Comparison of ENCODE assay signal across 18 cellular contexts in the genomic region with DNA sequence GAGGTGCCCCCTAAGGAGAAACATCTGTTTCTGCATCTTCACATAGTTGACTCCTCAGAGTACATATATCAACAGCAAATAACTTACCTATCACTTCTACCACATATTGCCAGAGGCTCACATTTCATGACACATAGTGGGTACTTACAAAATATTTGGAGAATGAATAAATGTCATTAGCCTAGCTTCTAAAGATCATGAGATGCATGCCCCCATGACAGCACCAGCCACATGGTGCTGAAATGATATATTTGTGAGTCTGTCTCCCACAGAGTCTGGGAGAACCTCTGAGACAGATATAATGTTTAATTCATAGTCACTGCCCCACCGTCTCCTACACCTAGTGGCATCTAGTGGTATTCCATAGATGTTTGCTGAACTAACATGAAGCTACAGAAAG.
DNase-seq lines count a peak whose midpoint lies in the region; ATAC-seq, FAIRE-seq and TF ChIP-seq lines count a peak whose summit lies in the region.
"Had no signal": no experiment of that assay in that cellular context is flagged by ENCODE, and none has a peak within 500 bp of the region (broad histone marks: within the 10 kb centered on the region; RNA-seq: fewer than 3 reads in every experiment).

No MANE protein-coding gene starts in this region.

- DNase-seq in EH (ENCODE audit: low read depth): peak; percentile 3
- peak; percentile 75 for DNase-seq in NCI-H69 (lab: John Stamatoyannopoulos, UW)
- DNase-seq in GM12878 (ENCODE audit: low read depth, low spot score): no peak
- DNase-seq in progenitor cell of endocrine pancreas (ENCODE audit: low spot score, unreplicated experiment): no peak
- DNase-seq in urothelium cell line (ENCODE audit: low spot score): no peak
- DNase-seq in activated T-cell treated with anti-CD3 and anti-CD28 coated beads, Interleukin-2, amount 50 U/mL, for 24 hours: no peak
- DNase-seq: AML-193; CD4-positive, alpha-beta T cell; GM23248; NCI-H1092; NCI-H2107; NCI-H226; NCI-H526 treated with DMSO at 0.1 percent for 48 hours; SHP77 had no signal

- no peak overlapping the region for H3K4me3 Mint-ChIP-seq in progenitor cell of endocrine pancreas (ENCODE audit: low read depth)
- H3K4me3 Mint-ChIP-seq in activated T-cell treated with anti-CD3 and anti-CD28 coated beads, Interleukin-2, amount 50 U/mL, for 24 hours: no peak overlapping the region
- H3K4me3 Mint-ChIP-seq: CD4-positive, alpha-beta T cell had no signal

- no peak overlapping the region for H3K9ac ChIP-seq in GM12878 (ENCODE audit: control insufficient read depth, insufficient read depth, low read length)
- H3K9ac ChIP-seq: GM23248 had no signal

- H3K4me1 ChIP-seq in GM12878 (ENCODE audit: control insufficient read depth, insufficient read depth, low read length): no peaks in the 10 kb centered on the region

- no peak for TF ChIP-seq POLR2A in GM12878 (IDR thresholded peaks at IDR 0.05; ENCODE audit: low read depth, low read length)

- SMC1A ChIA-PET in GM12878 (lab: Charles Lee; ENCODE audit: uncharacterized antibody, unreplicated experiment): interaction anchor here (0.9 kb wide), 1 partner anchor 52 kb away, joined by 3 read pairs; no protein-coding TSS in a partner anchor

- peaks cover 6% of the 10 kb centered on the region for H3K9me3 Mint-ChIP-seq in progenitor cell of endocrine pancreas (ENCODE audit: low read depth)
- peaks cover under 1% of the 10 kb centered on the region for H3K9me3 Mint-ChIP-seq in activated T-cell treated with anti-CD3 and anti-CD28 coated beads, Interleukin-2, amount 50 U/mL, for 24 hours

- 15% methylated on average over 1 of the region's 1 CpG for WGBS in GM12878 (ENCODE audit: insufficient coverage, insufficient replicate concordance, low lambda C conversion rate, missing lambda C conversion rate)

- no peaks in the 10 kb centered on the region for H3K79me2 ChIP-seq in GM12878 (ENCODE audit: control insufficient read depth, insufficient read depth, low read length)

- no peaks in the 10 kb centered on the region for H4K20me1 ChIP-seq in GM12878 (ENCODE audit: control insufficient read depth, insufficient read depth)

- H3K9me3 ChIP-seq in GM12878 (replicated peaks; ENCODE audit: control insufficient read depth, insufficient read depth, low read length): no peaks in the 10 kb centered on the region

- ATAC-seq in GM12878 (0 out of 3 replicates have a peak, but pooled peaks have one; percentile 18), HG03342 (IDR thresholded peaks at IDR 0.05; ENCODE audit: unreplicated experiment) (no peak)
- ATAC-seq: K562 had no signal

- H3K4me1 Mint-ChIP-seq in progenitor cell of endocrine pancreas (ENCODE audit: low read depth): no peaks in the 10 kb centered on the region
- H3K4me1 Mint-ChIP-seq in activated T-cell treated with anti-CD3 and anti-CD28 coated beads, Interleukin-2, amount 50 U/mL, for 24 hours (ENCODE audit: low read depth): no peaks in the 10 kb centered on the region

- no peaks in the 10 kb centered on the region for H3K27me3 Mint-ChIP-seq in progenitor cell of endocrine pancreas
- no peaks in the 10 kb centered on the region for H3K27me3 Mint-ChIP-seq in activated T-cell treated with anti-CD3 and anti-CD28 coated beads, Interleukin-2, amount 50 U/mL, for 24 hours
- H3K27me3 Mint-ChIP-seq: CD4-positive, alpha-beta T cell had no signal

- no peak for FAIRE-seq in GM12878 (lab: Jason Lieb, UNC)
- no peak for FAIRE-seq in urothelium cell line (lab: Jason Lieb, UNC)
- FAIRE-seq: GM12892, GM19239, K562 had no signal

- no peaks in the 10 kb centered on the region for H3K36me3 ChIP-seq in GM12878 (ENCODE audit: control insufficient read depth in 2 of 2, insufficient read depth in 2 of 2, low read length in 1 of 2)

- TF ChIP-seq CTCF in GM12878 (IDR thresholded peaks at IDR 0.05 in 2 of 3, conservative IDR thresholded peaks at IDR 0.05 in 1 of 3; ENCODE audit: control insufficient read depth in 2 of 3, extremely low read depth in 1 of 3, insufficient read depth in 1 of 3, low read depth in 3 of 3, low read length in 3 of 3) (0 out of 6 replicates have a peak, but pooled peaks of 1 of the 3 experiments have one; percentile 4), progenitor cell of endocrine pancreas (IDR thresholded peaks at IDR 0.05; ENCODE audit: unreplicated experiment) (peak; percentile 13)

- POLR2A ChIA-PET in GM12878 (lab: Charles Lee): no interaction called here

- BruUV-seq in GM12878 (replicated peaks; lab: Mats Ljungman, UMichigan): no TSS peak

- no peak for TF ChIP-seq RAD21 in GM12878 (IDR thresholded peaks at IDR 0.05; ENCODE audit: insufficient read depth, low read depth, low read length)

- H3K4me2 ChIP-seq in GM12878 (ENCODE audit: control insufficient read depth, insufficient read depth): no peak overlapping the region

- intact Hi-C loops in GM12878 (cut with micrococcal nuclease; ENCODE audit: unreplicated experiment): no loop called here

- no peak overlapping the region for H3K27ac ChIP-seq in GM12878 (ENCODE audit: control insufficient read depth, insufficient read depth)
- H3K27ac ChIP-seq: GM23248 had no signal

- no peaks in the 10 kb centered on the region for H3K36me3 Mint-ChIP-seq in progenitor cell of endocrine pancreas (ENCODE audit: insufficient read depth)
- H3K36me3 Mint-ChIP-seq in activated T-cell treated with anti-CD3 and anti-CD28 coated beads, Interleukin-2, amount 50 U/mL, for 24 hours (ENCODE audit: low read depth): no peaks in the 10 kb centered on the region

- no peak overlapping the region for H2AFZ ChIP-seq in GM12878 (ENCODE audit: control insufficient read depth, low read depth, low read length)
- H2AFZ ChIP-seq: GM23248 had no signal

- RAD21 ChIA-PET in GM12878 (lab: Charles Lee; ENCODE audit: unreplicated experiment): no interaction called here

- no peak for TF ChIP-seq EP300 in GM12878 (IDR thresholded peaks at IDR 0.05; ENCODE audit: borderline replicate concordance in 1 of 2, control insufficient read depth in 1 of 2, low read depth in 2 of 2, low read length in 2 of 2)

- H3K27me3 ChIP-seq in GM12878 (replicated peaks in 1 of 2; ENCODE audit: control insufficient read depth in 2 of 2, insufficient read depth in 2 of 2, low read length in 1 of 2): no peaks in the 10 kb centered on the region

- no peak overlapping the region for H3K27ac Mint-ChIP-seq in progenitor cell of endocrine pancreas
- H3K27ac Mint-ChIP-seq in activated T-cell treated with anti-CD3 and anti-CD28 coated beads, Interleukin-2, amount 50 U/mL, for 24 hours: no peak overlapping the region
- H3K27ac Mint-ChIP-seq: CD4-positive, alpha-beta T cell had no signal

- no peak overlapping the region for H3K4me3 ChIP-seq in GM12878
- H3K4me3 ChIP-seq: GM23248, K562 had no signal

- in situ Hi-C loops in GM12878 (cut with MboI): no loop called here

- CTCF ChIA-PET in GM12878 (lab: Yijun Ruan, JAX): interaction anchor here (0.7 kb wide), 1 partner anchor 239 kb away, joined by 3 read pairs; no protein-coding TSS in a partner anchor

TF ChIP-seq in GM12878, 131 proteins besides CTCF, POLR2A, EP300 and RAD21:
- TF ChIP-seq IKZF1 (conservative IDR thresholded peaks at IDR 0.05): no peak
- TF ChIP-seq SP1 (IDR thresholded peaks at IDR 0.05; ENCODE audit: low read depth, low read length): no peak
- TF ChIP-seq TCF12 (IDR thresholded peaks at IDR 0.05; ENCODE audit: low read depth, low read length): no peak
- no peak for TF ChIP-seq IRF4 (IDR thresholded peaks at IDR 0.05; ENCODE audit: low read depth, low read length)
- no peak for TF ChIP-seq IRF3 (IDR thresholded peaks at IDR 0.05)
- no peak for TF ChIP-seq NRF1 (conservative IDR thresholded peaks at IDR 0.05; ENCODE audit: low read depth, low read length)
- no peak for TF ChIP-seq CBX3 (IDR thresholded peaks at IDR 0.05; ENCODE audit: borderline replicate concordance, low read depth)
- TF ChIP-seq ETV6 (conservative IDR thresholded peaks at IDR 0.05 in 1 of 2, IDR thresholded peaks at IDR 0.05 in 1 of 2; ENCODE audit: borderline replicate concordance in 1 of 2, low read depth in 1 of 2): no peak
- TF ChIP-seq RELA (IDR thresholded peaks at IDR 0.05; ENCODE audit: borderline replicate concordance, partially characterized antibody): no peak
- TF ChIP-seq TARDBP (IDR thresholded peaks at IDR 0.05; ENCODE audit: borderline replicate concordance): no peak
- TF ChIP-seq BACH1 (IDR thresholded peaks at IDR 0.05; ENCODE audit: borderline replicate concordance): no peak
- no peak for TF ChIP-seq JUND (IDR thresholded peaks at IDR 0.05; ENCODE audit: low read depth, low read length)
- TF ChIP-seq HDGF (IDR thresholded peaks at IDR 0.05): no peak
- TF ChIP-seq YBX1 (IDR thresholded peaks at IDR 0.05): no peak
- no peak for TF ChIP-seq HDAC2 (IDR thresholded peaks at IDR 0.05)
- TF ChIP-seq USF2 (IDR thresholded peaks at IDR 0.05; ENCODE audit: borderline replicate concordance, low read depth, low read length): no peak

Comparison
In these comparisons a context has a peak if more than half of its experiments do, and no peak if none do; other contexts are left out.
1. DNase-seq: peak in EH (single experiment) and NCI-H69 (single experiment); none in GM12878 (single experiment), progenitor cell of endocrine pancreas (single experiment), urothelium cell line (single experiment) and activated T-cell treated with anti-CD3 and anti-CD28 coated beads, Interleukin-2, amount 50 U/mL, for 24 hours (single experiment).